27 cellular contexts compared by ENCODE assay signal in the genomic region with DNA sequence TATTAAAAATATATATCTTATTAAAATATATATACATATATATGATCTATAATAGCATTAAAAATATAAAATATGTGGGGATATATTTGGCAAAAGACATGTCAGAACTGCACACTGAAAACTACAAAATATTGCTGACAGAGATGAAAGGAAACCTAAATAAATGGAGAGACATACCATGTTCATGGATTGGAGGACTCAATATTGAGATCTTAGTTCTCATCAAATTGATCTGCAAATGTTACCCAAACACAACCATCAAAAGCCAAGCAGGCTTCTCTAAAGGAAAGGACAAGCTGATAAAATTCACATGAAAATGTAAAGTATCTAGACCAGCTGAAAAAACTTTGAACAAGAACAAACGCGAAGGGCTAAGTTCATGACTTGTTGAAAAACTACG.
"Had no signal": no experiment of that assay in that cellular context is flagged by ENCODE, and none has a peak within 500 bp of the region (broad histone marks: within the 10 kb centered on the region; RNA-seq: fewer than 3 reads in every experiment).

No MANE protein-coding gene starts in this region.

- H3K9me3 ChIP-seq: left lung, testis, upper lobe of left lung had no signal

- DNase-seq: dorsolateral prefrontal cortex; effector CD4-positive, alpha-beta T cell; foreskin keratinocyte; kidney; mesenchymal stem cell; mucosa of descending colon; naive B cell; nucleus accumbens; psoas muscle; right cardiac atrium; spleen; stimulated activated CD4-positive, alpha-beta T cell treated with anti-CD3 and anti-CD28 coated beads, Interleukin-4, amount 100 ng/mL, for 4 hours; stimulated activated naive CD8-positive, alpha-beta T cell treated with anti-CD3 and anti-CD28 coated beads, Interleukin-15, Interleukin-2, amounts not matched to agents 100 U/mL and 50 U/mL, for 24 hours; substantia nigra; testis; tibial artery; upper lobe of left lung had no signal

- H3K27ac Mint-ChIP-seq: mesothelial cell of epicardium; natural killer cell treated with Interleukin-12 subunit alpha and Interleukin-12 subunit beta and Interleukin-15 and Interleukin-18, amount 100 ng/mL, for 72 hours; neural progenitor cell; stimulated activated memory B cell treated with anti-CD40 and anti-IgM and Interleukin-4, amounts not matched to agents 10 μg/mL and 1 μg/mL and 100 μg/mL, for 72 hours had no signal

- ATAC-seq: foreskin keratinocyte; gastroesophageal sphincter; heart left ventricle; left lung; mucosa of descending colon; natural killer cell treated with Interleukin-12 subunit alpha and Interleukin-12 subunit beta and Interleukin-15 and Interleukin-18, amount 100 ng/mL, for 72 hours; psoas muscle; right cardiac atrium; stimulated activated memory B cell treated with anti-CD40 and anti-IgM and Interleukin-4, amounts not matched to agents 10 μg/mL and 1 μg/mL and 100 μg/mL, for 72 hours; stimulated activated naive CD8-positive, alpha-beta T cell treated with anti-CD3 and anti-CD28 coated beads, Interleukin-15, Interleukin-2, amounts not matched to agents 100 U/mL and 50 U/mL, for 24 hours had no signal

- H3K9me3 Mint-ChIP-seq: natural killer cell treated with Interleukin-12 subunit alpha and Interleukin-12 subunit beta and Interleukin-15 and Interleukin-18, amount 100 ng/mL, for 72 hours; stimulated activated memory B cell treated with anti-CD40 and anti-IgM and Interleukin-4, amounts not matched to agents 10 μg/mL and 1 μg/mL and 100 μg/mL, for 72 hours had no signal

- H3K27me3 ChIP-seq: dorsolateral prefrontal cortex, esophagus muscularis mucosa, foreskin keratinocyte, gastroesophageal sphincter, heart left ventricle, hepatocyte, left lung, neural progenitor cell, spleen, testis, tibial artery, upper lobe of left lung had no signal

- H3K4me3 ChIP-seq: dorsolateral prefrontal cortex, esophagus muscularis mucosa, gastroesophageal sphincter, heart left ventricle, hepatocyte, left lung, mucosa of descending colon, neural progenitor cell, psoas muscle, skin epidermis, spleen, testis, tibial artery, upper lobe of left lung had no signal

- H3K4me2 ChIP-seq: hepatocyte, neural progenitor cell had no signal

- H3K36me3 ChIP-seq: neural progenitor cell had no signal

- H3K9ac ChIP-seq: neural progenitor cell had no signal

- H3K27ac ChIP-seq: dorsolateral prefrontal cortex, esophagus muscularis mucosa, foreskin keratinocyte, gastroesophageal sphincter, heart left ventricle, hepatocyte, left lung, neural progenitor cell, psoas muscle, skin epidermis, spleen, testis, tibial artery, upper lobe of left lung had no signal

- H2AFZ ChIP-seq: hepatocyte, neural progenitor cell had no signal

- H3K4me1 ChIP-seq: foreskin keratinocyte had no signal

- H3K4me3 Mint-ChIP-seq: mesothelial cell of epicardium; natural killer cell treated with Interleukin-12 subunit alpha and Interleukin-12 subunit beta and Interleukin-15 and Interleukin-18, amount 100 ng/mL, for 72 hours; neural progenitor cell; stimulated activated memory B cell treated with anti-CD40 and anti-IgM and Interleukin-4, amounts not matched to agents 10 μg/mL and 1 μg/mL and 100 μg/mL, for 72 hours had no signal

- H3K27me3 Mint-ChIP-seq: naive B cell; natural killer cell treated with Interleukin-12 subunit alpha and Interleukin-12 subunit beta and Interleukin-15 and Interleukin-18, amount 100 ng/mL, for 72 hours; stimulated activated memory B cell treated with anti-CD40 and anti-IgM and Interleukin-4, amounts not matched to agents 10 μg/mL and 1 μg/mL and 100 μg/mL, for 72 hours had no signal
